Comparison of ENCODE assay signal across 18 cellular contexts in genomic region chr12:50639721-50640120, GRCh38.
DNase-seq lines count a peak whose midpoint lies in the region; ATAC-seq and TF ChIP-seq lines count a peak whose summit lies in the region.
"Had no signal": no experiment of that assay in that cellular context is flagged by ENCODE, and none has a peak within 500 bp of the region (broad histone marks: within the 10 kb centered on the region; RNA-seq: fewer than 3 reads in every experiment).

No MANE protein-coding gene starts in this region.

- H3K9ac ChIP-seq in PC-3 (ENCODE audit: low read length) (peak overlapping the region; percentile 32), neural progenitor cell (peak overlapping the region; percentile 4)
- H3K9ac ChIP-seq: SK-N-SH had no signal

- H3K9me2 ChIP-seq in PC-3 (replicated peaks; ENCODE audit: low read length): no peaks in the 10 kb centered on the region
- H3K9me2 ChIP-seq: SK-N-SH had no signal

- DNase-seq in NCI-H2107 treated with DMSO at 0.1 percent for 48 hours (lab: John Stamatoyannopoulos, UW; ENCODE audit: unreplicated experiment) (peak; percentile 24), NCI-H2107 (lab: John Stamatoyannopoulos, UW) (no peak), PC-3 (peak; percentile 82), neural progenitor cell (ENCODE audit: low spot score) (no peak), KG1 (lab: John Stamatoyannopoulos, UW) (no peak)
- peak; percentile 15 for DNase-seq in activated naive CD4-positive, alpha-beta T cell treated with anti-CD3 and anti-CD28 coated beads for 36 hours
- no peak for DNase-seq in activated naive CD4-positive, alpha-beta T cell treated with anti-CD3 and anti-CD28 coated beads, Interleukin-2, amount 10 ng/mL, durations not matched to agents 7 days and 5 days
- DNase-seq in CD4-positive, alpha-beta T cell: no peak
- DNase-seq: CD8-positive, alpha-beta memory T cell; GF-D8; GOT3; NCI-H1092; NCI-H2171 treated with DMSO at 0.1 percent for 48 hours; NCI-H524; Peyer's patch; SHP77; SK-N-SH had no signal

- no peak overlapping the region for H2AFZ ChIP-seq in PC-3 (ENCODE audit: low read length)
- H2AFZ ChIP-seq in neural progenitor cell (replicated peaks): no peak overlapping the region

- no peaks in the 10 kb centered on the region for H3K27me3 Mint-ChIP-seq in activated naive CD4-positive, alpha-beta T cell treated with anti-CD3 and anti-CD28 coated beads for 36 hours (ENCODE audit: low read depth)
- H3K27me3 Mint-ChIP-seq in activated naive CD4-positive, alpha-beta T cell treated with anti-CD3 and anti-CD28 coated beads, Interleukin-2, amount 10 ng/mL, durations not matched to agents 7 days and 5 days: no peaks in the 10 kb centered on the region
- peaks cover 5% of the 10 kb centered on the region for H3K27me3 Mint-ChIP-seq in neural progenitor cell (ENCODE audit: insufficient read depth, low read depth)
- no peaks in the 10 kb centered on the region for H3K27me3 Mint-ChIP-seq in CD4-positive, alpha-beta T cell

- no TSS peak for BruUV-seq in PC-3 (replicated peaks; lab: Mats Ljungman, UMichigan)

- peak overlapping the region; percentile 78 for H3K27ac ChIP-seq in PC-3 (ENCODE audit: low read length)
- H3K27ac ChIP-seq in neural progenitor cell: no peak overlapping the region
- H3K27ac ChIP-seq in CD4-positive, alpha-beta T cell (ENCODE audit: low read depth, low read length): no peak overlapping the region
- H3K27ac ChIP-seq: Peyer's patch had no signal

- intact Hi-C loops in activated naive CD4-positive, alpha-beta T cell treated with anti-CD3 and anti-CD28 coated beads for 36 hours (cut with micrococcal nuclease): loop anchor here (2.0 kb wide), 1 partner anchor 15 kb away; no protein-coding TSS in a partner anchor
- intact Hi-C loops in PC-3 (cut with micrococcal nuclease): loop anchor here (2.0 to 10.0 kb wide), 4 partner anchors 39 to 325 kb away; no protein-coding TSS in a partner anchor
- intact Hi-C loops in CD4-positive, alpha-beta T cell (cut with DNase I, micrococcal nuclease): loop anchor here (5.0 to 10.0 kb wide), 2 partner anchors 42 to 425 kb away; no protein-coding TSS in a partner anchor

- H3K4me1 ChIP-seq in PC-3 (ENCODE audit: insufficient read depth, low read length) (peaks cover 54% of the 10 kb centered on the region), neural progenitor cell (peaks cover 10% of the 10 kb centered on the region)
- H3K4me1 ChIP-seq: Peyer's patch had no signal

- H3K4me3 Mint-ChIP-seq in activated naive CD4-positive, alpha-beta T cell treated with anti-CD3 and anti-CD28 coated beads for 36 hours: no peak overlapping the region
- no peak overlapping the region for H3K4me3 Mint-ChIP-seq in activated naive CD4-positive, alpha-beta T cell treated with anti-CD3 and anti-CD28 coated beads, Interleukin-2, amount 10 ng/mL, durations not matched to agents 7 days and 5 days
- H3K4me3 Mint-ChIP-seq in neural progenitor cell: no peak overlapping the region
- H3K4me3 Mint-ChIP-seq in CD4-positive, alpha-beta T cell: no peak overlapping the region
- H3K4me3 Mint-ChIP-seq: CD8-positive, alpha-beta memory T cell had no signal

- H3K27me3 ChIP-seq in PC-3 (ENCODE audit: low read length) (no peaks in the 10 kb centered on the region), neural progenitor cell (no peaks in the 10 kb centered on the region)
- H3K27me3 ChIP-seq in CD4-positive, alpha-beta T cell (ENCODE audit: control insufficient read depth, insufficient read depth, low read length): no peaks in the 10 kb centered on the region
- H3K27me3 ChIP-seq: Peyer's patch had no signal

- H4K20me1 ChIP-seq in PC-3 (ENCODE audit: low read length) (no peaks in the 10 kb centered on the region), neural progenitor cell (ENCODE audit: low read depth) (no peaks in the 10 kb centered on the region)

- CTCF ChIA-PET in activated naive CD4-positive, alpha-beta T cell treated with anti-CD3 and anti-CD28 coated beads for 36 hours (lab: Charles Lee): interaction anchor here (0.6 to 8.0 kb wide), 3 partner anchors 42 to 133 kb away, joined by 3 to 130 read pairs (median 3); partner anchors contain the start of gene DIP2B
- CTCF ChIA-PET in activated naive CD4-positive, alpha-beta T cell treated with anti-CD3 and anti-CD28 coated beads, Interleukin-2, amount 10 ng/mL, durations not matched to agents 7 days and 5 days (lab: Charles Lee): interaction anchor here (1.1 to 6.6 kb wide), 3 partner anchors 102 to 133 kb away, joined by 3 to 115 read pairs (median 3); partner anchors contain the start of gene DIP2B
- CTCF ChIA-PET in PC-3 (lab: Charles Lee): interaction anchor here (0.6 to 0.8 kb wide), 2 partner anchors 35 to 135 kb away, joined by 4 to 5 read pairs; partner anchors contain the start of gene DIP2B
- CTCF ChIA-PET in CD4-positive, alpha-beta T cell (lab: Charles Lee): interaction anchor here (4.0 kb wide), 1 partner anchor 135 kb away, joined by 57 read pairs; the partner anchor contains the start of gene DIP2B

- TF ChIP-seq CTCF in PC-3 (conservative IDR thresholded peaks at IDR 0.05; ENCODE audit: low read depth, low read length) (no peak), neural progenitor cell (IDR thresholded peaks at IDR 0.05) (no peak)
- no peak for TF ChIP-seq CTCF in CD4-positive, alpha-beta T cell (IDR thresholded peaks at IDR 0.05)

- H3K36me3 Mint-ChIP-seq in activated naive CD4-positive, alpha-beta T cell treated with anti-CD3 and anti-CD28 coated beads for 36 hours (ENCODE audit: low read depth): peaks cover 13% of the 10 kb centered on the region
- peaks cover 15% of the 10 kb centered on the region for H3K36me3 Mint-ChIP-seq in activated naive CD4-positive, alpha-beta T cell treated with anti-CD3 and anti-CD28 coated beads, Interleukin-2, amount 10 ng/mL, durations not matched to agents 7 days and 5 days
- peaks cover 3% of the 10 kb centered on the region for H3K36me3 Mint-ChIP-seq in neural progenitor cell
- peaks cover 39% of the 10 kb centered on the region for H3K36me3 Mint-ChIP-seq in CD4-positive, alpha-beta T cell (ENCODE audit: low read depth)

- POLR2A ChIA-PET in PC-3 (lab: Charles Lee; ENCODE audit: unreplicated experiment): interaction anchor here (0.7 kb wide), 1 partner anchor 20 kb away, joined by 3 read pairs; no protein-coding TSS in a partner anchor
- POLR2A ChIA-PET in CD4-positive, alpha-beta T cell (lab: Charles Lee): no interaction called here

- H3K27ac Mint-ChIP-seq in activated naive CD4-positive, alpha-beta T cell treated with anti-CD3 and anti-CD28 coated beads for 36 hours: no peak overlapping the region
- no peak overlapping the region for H3K27ac Mint-ChIP-seq in activated naive CD4-positive, alpha-beta T cell treated with anti-CD3 and anti-CD28 coated beads, Interleukin-2, amount 10 ng/mL, durations not matched to agents 7 days and 5 days
- H3K27ac Mint-ChIP-seq in neural progenitor cell: no peak overlapping the region
- no peak overlapping the region for H3K27ac Mint-ChIP-seq in CD4-positive, alpha-beta T cell

- H3K79me2 ChIP-seq in PC-3 (ENCODE audit: low read length) (peaks cover 38% of the 10 kb centered on the region), neural progenitor cell (ENCODE audit: low read depth) (no peaks in the 10 kb centered on the region)

- H3K4me3 ChIP-seq in PC-3 (ENCODE audit: low read length) (0 out of 2 replicates have a peak overlapping the region, but pooled peaks have one; percentile 1), neural progenitor cell (no peak overlapping the region)
- H3K4me3 ChIP-seq: K562, Peyer's patch had no signal

- H3K9me3 Mint-ChIP-seq in activated naive CD4-positive, alpha-beta T cell treated with anti-CD3 and anti-CD28 coated beads for 36 hours: no peaks in the 10 kb centered on the region
- H3K9me3 Mint-ChIP-seq in activated naive CD4-positive, alpha-beta T cell treated with anti-CD3 and anti-CD28 coated beads, Interleukin-2, amount 10 ng/mL, durations not matched to agents 7 days and 5 days: no peaks in the 10 kb centered on the region
- no peaks in the 10 kb centered on the region for H3K9me3 Mint-ChIP-seq in neural progenitor cell
- no peaks in the 10 kb centered on the region for H3K9me3 Mint-ChIP-seq in CD4-positive, alpha-beta T cell
- H3K9me3 Mint-ChIP-seq: CD8-positive, alpha-beta memory T cell had no signal

- H3K36me3 ChIP-seq in PC-3 (ENCODE audit: low read depth, low read length) (peaks cover 10% of the 10 kb centered on the region; the same call in 1 of the 2 replicates), neural progenitor cell (no peaks in the 10 kb centered on the region)

- H3K4me2 ChIP-seq in PC-3 (ENCODE audit: low read length): peak overlapping the region; percentile 62
- H3K4me2 ChIP-seq in neural progenitor cell: no peak overlapping the region
- H3K4me2 ChIP-seq: SK-N-SH had no signal

- H3K4me1 Mint-ChIP-seq in activated naive CD4-positive, alpha-beta T cell treated with anti-CD3 and anti-CD28 coated beads for 36 hours (ENCODE audit: low read depth): peaks cover 54% of the 10 kb centered on the region
- H3K4me1 Mint-ChIP-seq in activated naive CD4-positive, alpha-beta T cell treated with anti-CD3 and anti-CD28 coated beads, Interleukin-2, amount 10 ng/mL, durations not matched to agents 7 days and 5 days: peaks cover 49% of the 10 kb centered on the region
- H3K4me1 Mint-ChIP-seq in neural progenitor cell: peaks cover 32% of the 10 kb centered on the region
- H3K4me1 Mint-ChIP-seq in CD4-positive, alpha-beta T cell (ENCODE audit: low read depth): peaks cover 42% of the 10 kb centered on the region

- ATAC-seq in PC-3: peak; percentile 82
- no peak for ATAC-seq in CD4-positive, alpha-beta T cell (ENCODE audit: poor library complexity)
- ATAC-seq: K562 had no signal

- H3F3A ChIP-seq in PC-3 (ENCODE audit: low read length, unreplicated experiment) (peaks cover 6% of the 10 kb centered on the region), neural progenitor cell (ENCODE audit: low read depth) (peaks cover 11% of the 10 kb centered on the region)

- H3K9me3 ChIP-seq in PC-3 (ENCODE audit: low read length) (no peaks in the 10 kb centered on the region), neural progenitor cell (ENCODE audit: low read depth) (no peaks in the 10 kb centered on the region)
- H3K9me3 ChIP-seq in CD4-positive, alpha-beta T cell (ENCODE audit: control insufficient read depth, low read length): no peaks in the 10 kb centered on the region
- H3K9me3 ChIP-seq: Peyer's patch, SK-N-SH had no signal

Comparison
In these comparisons a context has a peak if more than half of its experiments do, and no peak if none do; other contexts are left out.
1. DNase-seq: peak in NCI-H2107 treated with DMSO at 0.1 percent for 48 hours (single experiment), activated naive CD4-positive, alpha-beta T cell treated with anti-CD3 and anti-CD28 coated beads for 36 hours (single experiment) and PC-3 (single experiment); none in NCI-H2107 (single experiment), activated naive CD4-positive, alpha-beta T cell treated with anti-CD3 and anti-CD28 coated beads, Interleukin-2, amount 10 ng/mL, durations not matched to agents 7 days and 5 days (single experiment), neural progenitor cell (single experiment), KG1 (single experiment) and CD4-positive, alpha-beta T cell (0 of 10).